29 cellular contexts compared by ENCODE assay signal in the genomic region with DNA sequence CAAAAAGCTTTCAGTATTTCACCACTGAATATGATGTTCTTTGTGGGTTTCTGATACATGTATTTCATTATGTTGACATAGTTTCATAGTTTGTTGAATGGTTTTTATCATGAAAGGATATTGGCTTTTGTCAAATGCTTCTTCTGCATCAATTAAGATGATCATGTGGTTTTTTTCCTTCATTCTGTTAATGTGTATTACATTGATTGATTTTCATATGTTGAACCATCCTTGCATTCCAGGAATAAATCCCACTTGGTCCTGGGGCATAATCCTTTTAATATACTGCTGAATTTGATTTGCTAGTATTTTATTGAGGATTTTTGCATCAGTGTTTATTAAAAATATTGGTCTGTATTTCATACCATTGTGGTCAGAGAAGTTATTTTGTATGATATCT.
"Had no signal": no experiment of that assay in that cellular context is flagged by ENCODE, and none has a peak within 500 bp of the region (broad histone marks: within the 10 kb centered on the region; RNA-seq: fewer than 3 reads in every experiment).

No MANE protein-coding gene starts in this region.

- H3K4me3 Mint-ChIP-seq: dendritic cell treated with granulocyte-macrophage colony-stimulating factor and Interleukin-4, amounts not matched to agents 40 ng/mL and 50 ng/mL, for 4 days; effector memory CD8-positive, alpha-beta T cell; endodermal cell had no signal

- ATAC-seq: effector memory CD8-positive, alpha-beta T cell; esophagus mucosa; foreskin keratinocyte; gastrocnemius medialis; gastroesophageal sphincter; heart left ventricle; heart right ventricle had no signal

- H3K4me1 ChIP-seq: colonic mucosa, esophagus muscularis mucosa, esophagus squamous epithelium, foreskin keratinocyte, gastrocnemius medialis, gastroesophageal sphincter, heart left ventricle, heart right ventricle had no signal

- H3K9me3 ChIP-seq: colonic mucosa had no signal

- H3K27ac ChIP-seq: colonic mucosa, coronary artery, dorsolateral prefrontal cortex, epithelial cell of prostate, esophagus muscularis mucosa, esophagus squamous epithelium, foreskin keratinocyte, gastrocnemius medialis, gastroesophageal sphincter, heart left ventricle, heart right ventricle had no signal

- H3K36me3 ChIP-seq: colonic mucosa, esophagus muscularis mucosa, esophagus squamous epithelium, gastrocnemius medialis, gastroesophageal sphincter, heart left ventricle, heart right ventricle had no signal

- FAIRE-seq: colon, endometrium, endothelial cell of umbilical vein, frontal cortex had no signal

- H3K4me3 ChIP-seq: colonic mucosa, coronary artery, dorsolateral prefrontal cortex, esophagus muscularis mucosa, esophagus squamous epithelium, gastrocnemius medialis, gastroesophageal sphincter, heart left ventricle, heart right ventricle had no signal

- H3K27ac Mint-ChIP-seq: dendritic cell treated with granulocyte-macrophage colony-stimulating factor and Interleukin-4, amounts not matched to agents 40 ng/mL and 50 ng/mL, for 4 days; effector memory CD8-positive, alpha-beta T cell; endodermal cell had no signal

- DNase-seq: colonic mucosa; cortex of kidney; dermis blood vessel endothelial cell; dorsolateral prefrontal cortex; effector CD4-positive, alpha-beta T cell; effector CD8-positive, alpha-beta T cell; effector memory CD4-positive, alpha-beta T cell; effector memory CD8-positive, alpha-beta T cell; endodermal cell; erythroblast; esophagus squamous epithelium; foreskin fibroblast; foreskin keratinocyte; foreskin melanocyte; gastrocnemius medialis; glutamatergic neuron; head of caudate nucleus; heart left ventricle; heart right ventricle had no signal
